Comparison of ENCODE assay signal across 1 cellular context in genomic region chr20:3740600-3741301, GRCh38.
TF ChIP-seq lines count a peak whose summit lies in the region.

No MANE protein-coding gene starts in this region.

TF ChIP-seq in K562, 482 proteins besides CTCF, POLR2A, EP300 and RAD21:
- no peak for TF ChIP-seq ATF1 (CRISPR knock-in tag; IDR thresholded peaks at IDR 0.05)
- TF ChIP-seq ATF1 (tag; IDR thresholded peaks at IDR 0.05): no peak
- TF ChIP-seq ARID3A (IDR thresholded peaks at IDR 0.05; ENCODE audit: borderline replicate concordance, low read depth, low read length): no peak
- no peak for TF ChIP-seq ZNF184 (CRISPR knock-in tag; IDR thresholded peaks at IDR 0.05)
